Comparison of ENCODE assay signal across 23 cellular contexts in the genomic region with DNA sequence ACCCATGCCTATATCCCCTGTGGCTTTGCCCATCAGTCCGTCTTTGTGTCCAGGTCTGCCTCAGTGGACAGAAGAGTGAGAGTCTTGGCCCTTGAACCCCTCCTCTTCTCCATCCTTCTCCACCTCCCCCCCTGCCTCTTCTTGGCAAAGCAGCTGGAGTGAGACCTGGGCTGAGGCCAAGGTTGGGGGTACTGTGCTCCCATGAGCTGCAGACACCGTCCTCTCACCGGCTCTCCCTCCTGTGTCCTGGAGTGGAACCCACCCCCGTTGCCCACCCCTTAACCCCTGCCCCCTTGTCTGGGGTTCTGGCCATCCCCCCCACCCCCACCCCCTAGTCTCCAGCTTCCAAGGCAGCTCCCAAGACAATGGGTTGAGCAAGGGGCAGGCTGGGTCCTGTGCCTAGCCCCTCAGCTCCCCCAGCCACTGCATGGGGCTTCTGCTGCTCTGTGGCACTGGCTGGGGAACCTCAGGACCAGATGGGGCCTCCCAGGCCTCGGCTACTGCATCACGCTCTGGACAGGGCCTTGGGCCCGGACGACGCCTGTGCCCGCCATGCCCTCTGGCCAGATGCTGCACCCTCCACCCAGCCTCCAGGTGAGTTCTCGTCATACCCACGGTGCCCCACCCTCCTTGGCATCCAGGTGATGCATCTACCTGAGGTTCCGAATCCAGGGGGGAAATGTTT. TPM values are rescaled to one million over a fixed set of nuclear protein-coding genes. Genes with fewer than 3 reads are reported as not detected.
A peak's percentile ranks its signal among the peaks of the same experiment; 100 is the strongest.
DNase-seq lines count a peak whose midpoint lies in the region; ATAC-seq, FAIRE-seq and TF ChIP-seq lines count a peak whose summit lies in the region.
"Had no signal": no experiment of that assay in that cellular context is flagged by ENCODE, and none has a peak within 500 bp of the region (broad histone marks: within the 10 kb centered on the region; RNA-seq: fewer than 3 reads in every experiment).

No MANE protein-coding gene starts in this region.

- no peaks in the 10 kb centered on the region for H3K27me3 ChIP-seq in right atrium auricular region
- no peaks in the 10 kb centered on the region for H3K27me3 ChIP-seq in osteoblast (ENCODE audit: insufficient read depth, low read length)
- H3K27me3 ChIP-seq in aorta (ENCODE audit: control insufficient read depth in 1 of 2, insufficient read depth in 2 of 2, low read length in 1 of 2), result no peaks in the 10 kb centered on the region
- H3K27me3 ChIP-seq: BLaER1 treated with 17β-estradiol and CSF1 and Interleukin-3, amounts not matched to agents 10 nM and 100 nM; SJCRH30 had no signal

- no peak overlapping the region for H2AFZ ChIP-seq in osteoblast (ENCODE audit: low read length)

- CTCF ChIA-PET in GM10248 (lab: Yijun Ruan, JAX), result no interaction called here

- H3K27ac ChIP-seq in right atrium auricular region (no peak overlapping the region), osteoblast (ENCODE audit: low read depth, low read length) (no peak overlapping the region), aorta (ENCODE audit: low read depth in 1 of 2, low read length in 2 of 2) (no peak overlapping the region)
- H3K27ac ChIP-seq: BLaER1 treated with 17β-estradiol and CSF1 and Interleukin-3, amounts not matched to agents 10 nM and 100 nM; HL-60; SJCRH30 had no signal

- ATAC-seq in Right ventricle myocardium superior (ENCODE audit: poor library complexity) (no peak), left ventricle myocardium superior (no peak), aorta (ENCODE audit: low FRiP score) (no peak), HG03196 (IDR thresholded peaks at IDR 0.05; ENCODE audit: unreplicated experiment) (no peak)

- WGBS in aorta, 2 donors, result 82% methylated on average over 13 of the region's 13 CpGs

- no peak for TF ChIP-seq POLR2A in GM12892 (IDR thresholded peaks at IDR 0.05; ENCODE audit: low read depth, low read length)

- H3K9me3 ChIP-seq in right atrium auricular region (no peaks in the 10 kb centered on the region), osteoblast (ENCODE audit: low read depth, low read length) (no peaks in the 10 kb centered on the region), aorta (ENCODE audit: control insufficient read depth, low read length) (no peaks in the 10 kb centered on the region)
- H3K9me3 ChIP-seq: SJCRH30 had no signal

- no peak for TF ChIP-seq CTCF in right atrium auricular region (IDR thresholded peaks at IDR 0.05)
- TF ChIP-seq CTCF in osteoblast (IDR thresholded peaks at IDR 0.05; ENCODE audit: extremely low read depth, low read depth, low read length), result no peak
- TF ChIP-seq CTCF in GM10248 (IDR thresholded peaks at IDR 0.05; ENCODE audit: control extremely low read depth, extremely low read depth, low read depth, missing control alignments), result no peak

- peak; percentile 32 for DNase-seq in Right ventricle myocardium superior
- DNase-seq in right atrium auricular region (ENCODE audit: low spot score), result no peak
- peak; percentile 20 for DNase-seq in left ventricle myocardium superior
- DNase-seq in osteoblast (ENCODE audit: insufficient read length, low spot score, missing footprints), result peak; percentile 82
- peak; percentile 16 to 55 for DNase-seq in aorta
- DNase-seq in GM10248 (ENCODE audit: extremely low spot score), result no peak
- DNase-seq in GM12892 (ENCODE audit: insufficient read length), result no peak
- DNase-seq: DMS79, H7, HFFc6, IMR-90, NCI-H1417 treated with DMSO at 0.1 percent for 48 hours, NCI-H187 treated with DMSO at 0.1 percent for 48 hours, NCI-H226, NCI-H524, SJCRH30 had no signal

- no peak overlapping the region for H3K4me2 ChIP-seq in osteoblast (ENCODE audit: insufficient read depth, low read length)
- H3K4me2 ChIP-seq: BLaER1 treated with 17β-estradiol and CSF1 and Interleukin-3, amounts not matched to agents 10 nM and 100 nM had no signal

- intact Hi-C loops in Right ventricle myocardium superior (cut with DNase I) (no loop called here), left ventricle myocardium superior (cut with micrococcal nuclease) (no loop called here), aorta (cut with DNase I) (no loop called here)

- POLR2A ChIA-PET in GM10248 (lab: Yijun Ruan, JAX), result interaction anchor here (0.6 kb wide), 1 partner anchor 553 kb away, joined by 7 read pairs; no protein-coding TSS in a partner anchor

- H3K4me1 ChIP-seq in right atrium auricular region, result no peaks in the 10 kb centered on the region
- H3K4me1 ChIP-seq in osteoblast (ENCODE audit: insufficient read depth, low read length), result peaks cover 8% of the 10 kb centered on the region
- H3K4me1 ChIP-seq in aorta (ENCODE audit: control insufficient read depth in 1 of 2, insufficient read depth in 2 of 2, low read length in 2 of 2), result no peaks in the 10 kb centered on the region
- H3K4me1 ChIP-seq: SJCRH30 had no signal

- no peak for FAIRE-seq in GM12892 (lab: Jason Lieb, UNC)
- FAIRE-seq: D721Med had no signal

- peaks cover 63% of the 10 kb centered on the region for H4K20me1 ChIP-seq in osteoblast (ENCODE audit: insufficient read depth, low read length)
- H4K20me1 ChIP-seq: BLaER1 treated with 17β-estradiol and CSF1 and Interleukin-3, amounts not matched to agents 10 nM and 100 nM had no signal

- H3K4me3 ChIP-seq in right atrium auricular region, result no peak overlapping the region
- H3K4me3 ChIP-seq in osteoblast (ENCODE audit: insufficient read depth, low read length), result no peak overlapping the region
- H3K4me3 ChIP-seq in aorta (ENCODE audit: low read length in 2 of 2), result no peak overlapping the region
- H3K4me3 ChIP-seq: BLaER1 treated with 17β-estradiol and CSF1 and Interleukin-3, amounts not matched to agents 10 nM and 100 nM; SJCRH30 had no signal

- H3K36me3 ChIP-seq in right atrium auricular region (no peaks in the 10 kb centered on the region), osteoblast (ENCODE audit: insufficient read depth, low read length) (peaks cover 32% of the 10 kb centered on the region), aorta (ENCODE audit: control insufficient read depth in 1 of 2, insufficient read depth in 2 of 2, low read length in 1 of 2) (no peaks in the 10 kb centered on the region)
- H3K36me3 ChIP-seq: BLaER1 treated with 17β-estradiol and CSF1 and Interleukin-3, amounts not matched to agents 10 nM and 100 nM had no signal

- H3K79me2 ChIP-seq in osteoblast (ENCODE audit: insufficient read depth, low read length), result peaks cover 52% of the 10 kb centered on the region

RNA-seq across cellular contexts. Expression of gene RTL1, which starts 35.7 kb away (rescaled TPM):
- total RNA-seq in Right ventricle myocardium superior, result not detected
- total RNA-seq in right atrium auricular region, result not detected
- not detected for total RNA-seq in left ventricle myocardium superior
- not detected in 2 replicates for total RNA-seq in osteoblast
- total RNA-seq in aorta, result not detected
- not detected for polyA plus RNA-seq in aorta
- not detected for polyA plus RNA-seq in GM12892 (2012; ENCODE audit: missing spikeins)
- total RNA-seq: CD8-positive, alpha-beta memory T cell; H7; HFFc6; IMR-90; RPMI7951 had no signal
- polyA plus RNA-seq: CD8-positive, alpha-beta memory T cell; IMR-90 had no signal

RNA-seq across cellular contexts. Expression of gene MEG3, which starts 41.9 kb away (rescaled TPM):
- 24.7 TPM for total RNA-seq in Right ventricle myocardium superior
- 1 to 10 TPM; 6.5 to 9.5 TPM for total RNA-seq in right atrium auricular region
- 20.6 TPM for total RNA-seq in left ventricle myocardium superior
- total RNA-seq in osteoblast, result 200 and 269 TPM in 2 replicates
- total RNA-seq in aorta, result 100 to 1,000 TPM in 1 of 2 donors, 10 to 100 TPM in 1; 51.2 to 246 TPM
- polyA plus RNA-seq in aorta, result 100 to 1,000 TPM in 1 of 2 donors, 10 to 100 TPM in 1; 21.4 to 454 TPM
- polyA plus RNA-seq in GM12892 (2012; ENCODE audit: missing spikeins), result 0.21 TPM
- total RNA-seq: HT1080 had no signal
- polyA plus RNA-seq: CD8-positive, alpha-beta memory T cell had no signal

Comparison
In these comparisons a context has a peak if more than half of its experiments do, and no peak if none do; other contexts are left out.
1. DNase-seq: peak in Right ventricle myocardium superior (single experiment), left ventricle myocardium superior (single experiment), osteoblast (single experiment) and aorta (2 of 2); none in right atrium auricular region (single experiment), GM10248 (single experiment) and GM12892 (single experiment).